In genomic region chr3:157865449-157865862, GRCh38 we compare ENCODE assay signal across 8 cellular contexts.
DNase-seq lines count a peak whose midpoint lies in the region; ATAC-seq and TF ChIP-seq lines count a peak whose summit lies in the region.

No MANE protein-coding gene starts in this region.

- POLR2A ChIA-PET in CD4-positive, alpha-beta T cell (lab: Charles Lee) = no interaction called here

- no peaks in the 10 kb centered on the region for H3K36me3 Mint-ChIP-seq in CD4-positive, alpha-beta T cell (ENCODE audit: low read depth)

- H3K9me3 Mint-ChIP-seq in CD4-positive, alpha-beta T cell = no peaks in the 10 kb centered on the region

- no peaks in the 10 kb centered on the region for H3K4me1 Mint-ChIP-seq in CD4-positive, alpha-beta T cell (ENCODE audit: low read depth)

- no peaks in the 10 kb centered on the region for H3K27me3 Mint-ChIP-seq in CD4-positive, alpha-beta T cell

- DNase-seq in CD4-positive, alpha-beta T cell = peak in 3 of 10 experiments; percentile 0 to 8 (median 0)
- DNase-seq in NCI-H774 (lab: John Stamatoyannopoulos, UW) = peak; percentile 44
- DNase-seq in activated T-cell treated with anti-CD3 and anti-CD28 coated beads, Interleukin-2, amount 50 U/mL, for 48 hours = peak; percentile 58 to 63
- peak; percentile 51 for DNase-seq in left kidney (ENCODE audit: low read depth, low spot score)
- no peak for DNase-seq in NCI-H446 treated with DMSO at 0.1 percent for 48 hours (lab: John Stamatoyannopoulos, UW)

- H3K9me3 ChIP-seq in CD4-positive, alpha-beta T cell (ENCODE audit: control insufficient read depth, low read length) = no peaks in the 10 kb centered on the region

- CTCF ChIA-PET in CD4-positive, alpha-beta T cell (lab: Charles Lee) = no interaction called here

- no peak for ATAC-seq in CD4-positive, alpha-beta T cell (ENCODE audit: poor library complexity)
- ATAC-seq in GM18519 (IDR thresholded peaks at IDR 0.05; ENCODE audit: low FRiP score, unreplicated experiment) = peak; percentile 90
- ATAC-seq in HG02884 (IDR thresholded peaks at IDR 0.05; ENCODE audit: unreplicated experiment) = peak; percentile 90
- no peak for ATAC-seq in GM21737 (IDR thresholded peaks at IDR 0.05; ENCODE audit: unreplicated experiment)

- no peak overlapping the region for H3K27ac ChIP-seq in CD4-positive, alpha-beta T cell (ENCODE audit: low read depth, low read length)

- H3K4me3 Mint-ChIP-seq in CD4-positive, alpha-beta T cell = no peak overlapping the region

- no peaks in the 10 kb centered on the region for H3K27me3 ChIP-seq in CD4-positive, alpha-beta T cell (ENCODE audit: control insufficient read depth, insufficient read depth, low read length)

- TF ChIP-seq CTCF in CD4-positive, alpha-beta T cell (IDR thresholded peaks at IDR 0.05) = peak; percentile 29

- intact Hi-C loops in CD4-positive, alpha-beta T cell (cut with DNase I, micrococcal nuclease) = loop anchor here in 1 of 2 experiments (5.0 kb wide), 1 partner anchor 567 kb away; no protein-coding TSS in a partner anchor

- H3K27ac Mint-ChIP-seq in CD4-positive, alpha-beta T cell = no peak overlapping the region

Comparison
In these comparisons a context has a peak if more than half of its experiments do, and no peak if none do; other contexts are left out.
1. ATAC-seq: peak in GM18519 (single experiment) and HG02884 (single experiment); none in CD4-positive, alpha-beta T cell (single experiment) and GM21737 (single experiment).